ENCODE assay signal across 8 cellular contexts in the genomic region with DNA sequence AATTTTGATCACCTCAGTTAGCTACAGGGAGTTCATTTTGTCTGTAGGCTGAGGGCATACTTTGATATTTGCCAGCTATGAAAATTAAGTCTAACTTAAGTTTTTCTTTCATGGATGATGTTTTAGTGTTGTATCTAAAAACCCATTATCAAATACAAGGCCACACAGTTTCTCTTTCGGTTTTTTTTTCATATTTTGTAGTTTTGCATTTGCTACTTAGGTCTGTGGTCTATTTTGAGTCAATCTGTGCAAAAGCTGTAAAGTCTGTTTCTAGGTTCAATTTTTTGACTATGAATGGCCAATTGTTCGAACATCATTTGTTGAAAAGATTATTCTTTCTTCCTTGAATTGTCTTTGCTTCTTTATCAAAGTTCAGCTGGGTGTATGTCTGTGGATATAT.
"Had no signal": no experiment of that assay in that cellular context is flagged by ENCODE, and none has a peak within 500 bp of the region (broad histone marks: within the 10 kb centered on the region; RNA-seq: fewer than 3 reads in every experiment).

No MANE protein-coding gene starts in this region.

- ATAC-seq: GM23338, K562 had no signal

- H3K4me3 ChIP-seq: GM23338, K562 had no signal

- H2AFZ ChIP-seq: GM23338 had no signal

- FAIRE-seq: H1, H54, HTR-8/SVneo, K562 had no signal

- H3K4me2 ChIP-seq: GM23338 had no signal

- DNase-seq: H9, HCEC 1CT, IMR-90 had no signal
